In genomic region chr5:137858223-137858916, GRCh38 we compare ENCODE assay signal across 8 cellular contexts. TPM values are rescaled to one million over a fixed set of nuclear protein-coding genes. Genes with fewer than 3 reads are reported as not detected.
DNase-seq lines count a peak whose midpoint lies in the region; ATAC-seq, FAIRE-seq and TF ChIP-seq lines count a peak whose summit lies in the region.

No MANE protein-coding gene starts in this region.

- H3K27me3 Mint-ChIP-seq in glutamatergic neuron (ENCODE audit: unreplicated experiment), result peaks cover 2% of the 10 kb centered on the region

- H3K4me1 Mint-ChIP-seq in glutamatergic neuron (ENCODE audit: low read depth, unreplicated experiment), result no peaks in the 10 kb centered on the region

- intact Hi-C loops in thyroid gland (cut with DNase I), result no loop called here

- H3K36me3 ChIP-seq in skeletal muscle satellite cell (ENCODE audit: insufficient read depth, low read length), result no peaks in the 10 kb centered on the region
- no peaks in the 10 kb centered on the region for H3K36me3 ChIP-seq in thyroid gland

- H3K4me3 Mint-ChIP-seq in glutamatergic neuron (ENCODE audit: unreplicated experiment), result no peak overlapping the region

- no peaks in the 10 kb centered on the region for H3K36me3 Mint-ChIP-seq in glutamatergic neuron (ENCODE audit: unreplicated experiment)

- H3K27ac ChIP-seq in thyroid gland, result peak overlapping the region in 1 of 3 donors; percentile 11

- peak; percentile 18 for FAIRE-seq in colon (lab: Jason Lieb, UNC)

- WGBS in thyroid gland, 2 donors, result 28 to 30% methylated on average over 3 of the region's 3 CpGs

- H3K9me3 Mint-ChIP-seq in glutamatergic neuron (ENCODE audit: unreplicated experiment), result peaks cover 1% of the 10 kb centered on the region

- H3K27me3 ChIP-seq in skeletal muscle satellite cell (ENCODE audit: control insufficient read depth, insufficient read depth, low read length) (no peaks in the 10 kb centered on the region), thyroid gland (no peaks in the 10 kb centered on the region)

- H3K4me1 ChIP-seq in skeletal muscle satellite cell (ENCODE audit: control insufficient read depth, insufficient read depth, low read length), result peaks cover 19% of the 10 kb centered on the region
- no peaks in the 10 kb centered on the region for H3K4me1 ChIP-seq in thyroid gland

- H3K4me3 ChIP-seq in skeletal muscle satellite cell (ENCODE audit: low read length), result peak overlapping the region; percentile 40
- no peak overlapping the region for H3K4me3 ChIP-seq in thyroid gland (replicated peaks in 1 of 3)

- no peak for TF ChIP-seq CTCF in GM10266 (IDR thresholded peaks at IDR 0.05; ENCODE audit: control insufficient read depth, insufficient read depth, low read depth, missing control alignments)
- TF ChIP-seq CTCF in glutamatergic neuron (IDR thresholded peaks at IDR 0.05; ENCODE audit: partially characterized antibody, unreplicated experiment), result no peak
- no peak for TF ChIP-seq CTCF in thyroid gland (IDR thresholded peaks at IDR 0.05)

- DNase-seq in GM10266 (ENCODE audit: extremely low spot score) (peak; percentile 21), M059J (ENCODE audit: low read depth) (peak; percentile 42), NCI-H82 (lab: John Stamatoyannopoulos, UW) (no peak), glutamatergic neuron (no peak), thyroid gland (no peak)

- H3K4me2 ChIP-seq in skeletal muscle satellite cell (ENCODE audit: low read length), result peak overlapping the region; percentile 74

- TF ChIP-seq POLR2A in thyroid gland (IDR thresholded peaks at IDR 0.05), result no peak

- H3K27ac Mint-ChIP-seq in glutamatergic neuron (ENCODE audit: unreplicated experiment), result no peak overlapping the region

- H3K9me3 ChIP-seq in skeletal muscle satellite cell (replicated peaks; ENCODE audit: low read length) (no peaks in the 10 kb centered on the region), thyroid gland (no peaks in the 10 kb centered on the region)

- peak overlapping the region; percentile 52 for H3K9ac ChIP-seq in skeletal muscle satellite cell (ENCODE audit: low read depth, low read length)

- ATAC-seq in GM21786 (IDR thresholded peaks at IDR 0.05; ENCODE audit: unreplicated experiment), result peak; percentile 82

RNA-seq across cellular contexts. Expression of gene MYOT, which starts 9.3 kb away (rescaled TPM):
- total RNA-seq in M059J (2014; rRNA removed; shearing (Covaris generic)), result not detected in 2 replicates
- total RNA-seq in skeletal muscle satellite cell (2012; rRNA removed), result 1.0 and 9.2 TPM in 2 replicates
- total RNA-seq in glutamatergic neuron (ENCODE audit: unreplicated experiment), result not detected
- total RNA-seq in thyroid gland, result 10 to 100 TPM in 1 of 4 donors, 1 to 10 TPM in 1, under 1 TPM in 2; 0.39 to 11.7 (median 1.8) TPM

RNA-seq across cellular contexts. Expression of gene PKD2L2, which starts 30.9 kb away (rescaled TPM):
- total RNA-seq in M059J (2014; rRNA removed; shearing (Covaris generic)), result 0.17 TPM in 1 of 2 replicates, not detected in the other
- 0.22 TPM in 1 of 2 replicates, not detected in the other for total RNA-seq in skeletal muscle satellite cell (2012; rRNA removed)
- total RNA-seq in glutamatergic neuron (ENCODE audit: unreplicated experiment) (not detected), thyroid gland (not detected)

Comparison
In these comparisons a context has a peak if more than half of its experiments do, and no peak if none do; other contexts are left out.
1. DNase-seq: peak in GM10266 (single experiment) and M059J (single experiment); none in NCI-H82 (single experiment), glutamatergic neuron (single experiment) and thyroid gland (0 of 2).